ENCODE assay signal across 1 cellular context in the genomic region with DNA sequence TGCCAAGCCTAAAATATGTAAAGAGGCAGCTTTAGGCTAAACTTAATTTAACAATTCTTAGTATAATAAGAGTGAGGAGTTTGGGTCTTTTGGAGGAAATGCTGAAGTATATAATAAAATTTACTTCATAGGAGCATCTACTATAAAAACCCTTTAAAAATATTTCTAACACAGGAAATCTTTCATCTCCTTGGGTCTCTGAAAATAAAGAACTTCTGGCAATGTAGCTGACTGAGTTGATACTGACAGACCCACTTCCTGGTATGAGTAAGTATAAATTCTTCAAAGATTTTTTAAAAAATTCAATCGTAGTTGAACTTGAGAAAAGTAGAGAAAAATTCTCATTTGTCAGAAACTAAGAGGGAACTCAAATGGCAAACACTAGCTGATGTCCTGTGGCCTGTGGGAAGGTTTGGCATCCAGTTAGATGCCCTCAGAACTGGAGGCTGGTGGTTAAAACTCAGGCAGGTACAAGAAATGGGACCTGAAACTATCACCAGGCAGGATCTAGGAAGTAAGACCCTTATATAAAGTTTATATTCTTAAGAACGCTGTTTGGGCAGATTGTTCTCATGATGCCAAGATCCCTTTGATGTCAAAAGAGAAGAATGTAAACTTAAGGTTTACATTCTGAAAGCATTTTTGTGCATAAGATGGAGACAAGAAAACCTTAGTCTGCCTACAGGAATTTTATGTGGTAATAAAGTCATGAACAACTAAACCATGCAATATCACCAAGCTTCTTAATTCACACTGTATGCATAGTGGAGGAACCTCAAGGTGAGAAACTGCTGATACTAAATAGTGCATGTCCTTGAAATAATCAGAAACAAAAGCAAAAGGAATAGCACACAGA.
TF ChIP-seq lines count a peak whose summit lies in the region.

No MANE protein-coding gene starts in this region.

TF ChIP-seq in HEK293T, 16 proteins besides CTCF, POLR2A, EP300 and RAD21 (continued from another document):
- TF ChIP-seq, protein P1, sequence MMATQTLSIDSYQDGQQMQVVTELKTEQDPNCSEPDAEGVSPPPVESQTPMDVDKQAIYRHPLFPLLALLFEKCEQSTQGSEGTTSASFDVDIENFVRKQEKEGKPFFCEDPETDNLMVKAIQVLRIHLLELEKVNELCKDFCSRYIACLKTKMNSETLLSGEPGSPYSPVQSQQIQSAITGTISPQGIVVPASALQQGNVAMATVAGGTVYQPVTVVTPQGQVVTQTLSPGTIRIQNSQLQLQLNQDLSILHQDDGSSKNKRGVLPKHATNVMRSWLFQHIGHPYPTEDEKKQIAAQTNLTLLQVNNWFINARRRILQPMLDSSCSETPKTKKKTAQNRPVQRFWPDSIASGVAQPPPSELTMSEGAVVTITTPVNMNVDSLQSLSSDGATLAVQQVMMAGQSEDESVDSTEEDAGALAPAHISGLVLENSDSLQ (IDR thresholded peaks at IDR 0.05): no peak
- TF ChIP-seq HDGF (IDR thresholded peaks at IDR 0.05; ENCODE audit: borderline replicate concordance) (no peak), FOXM1 (IDR thresholded peaks at IDR 0.05; ENCODE audit: borderline replicate concordance) (no peak), ARNT (IDR thresholded peaks at IDR 0.05) (no peak), ZNF384 (IDR thresholded peaks at IDR 0.05) (no peak), FOXA1 (IDR thresholded peaks at IDR 0.05) (no peak), NFRKB (IDR thresholded peaks at IDR 0.05) (no peak), SUZ12 (IDR thresholded peaks at IDR 0.05) (no peak)
